ENCODE assay signal across 20 cellular contexts in genomic region chr15:94383706-94384105, GRCh38.
DNase-seq lines count a peak whose midpoint lies in the region; ATAC-seq and TF ChIP-seq lines count a peak whose summit lies in the region.
"Had no signal": no experiment of that assay in that cellular context is flagged by ENCODE, and none has a peak within 500 bp of the region (broad histone marks: within the 10 kb centered on the region; RNA-seq: fewer than 3 reads in every experiment).

No MANE protein-coding gene starts in this region.

- ATAC-seq in activated B cell treated with CpG ODN at 0.5 μM for 24 hours (ENCODE audit: low read depth): no peak
- no peak for ATAC-seq in stimulated activated memory B cell treated with anti-CD40 and anti-IgM and Interleukin-4, amounts not matched to agents 10 μg/mL and 1 μg/mL and 100 μg/mL, for 72 hours
- no peak for ATAC-seq in GM18505 (IDR thresholded peaks at IDR 0.05; ENCODE audit: unreplicated experiment)
- ATAC-seq: GM23338, Panc1 had no signal

- no peak for TF ChIP-seq POLR2A in GM18505 (IDR thresholded peaks at IDR 0.05; ENCODE audit: borderline replicate concordance, extremely low read depth, insufficient read depth, insufficient read length)

- H3K4me1 Mint-ChIP-seq in activated B cell treated with CpG ODN at 0.5 μM for 24 hours: peaks cover 47% of the 10 kb centered on the region
- peaks cover 32% of the 10 kb centered on the region for H3K4me1 Mint-ChIP-seq in stimulated activated memory B cell treated with anti-CD40 and anti-IgM and Interleukin-4, amounts not matched to agents 10 μg/mL and 1 μg/mL and 100 μg/mL, for 72 hours

- H3K27ac Mint-ChIP-seq in activated B cell treated with CpG ODN at 0.5 μM for 24 hours: peak overlapping the region; percentile 89
- peak overlapping the region; percentile 33 for H3K27ac Mint-ChIP-seq in stimulated activated memory B cell treated with anti-CD40 and anti-IgM and Interleukin-4, amounts not matched to agents 10 μg/mL and 1 μg/mL and 100 μg/mL, for 72 hours
- H3K27ac Mint-ChIP-seq: CD8-positive, alpha-beta memory T cell; GM23338 had no signal

- intact Hi-C loops in activated B cell treated with CpG ODN at 0.5 μM for 24 hours (cut with micrococcal nuclease): no loop called here

- POLR2A ChIA-PET in activated B cell treated with CpG ODN at 0.5 μM for 24 hours (lab: Charles Lee): no interaction called here

- no peak for TF ChIP-seq CTCF in activated B cell treated with CpG ODN at 0.5 μM for 24 hours (IDR thresholded peaks at IDR 0.05)

- DNase-seq in HT1080 (ENCODE audit: low read depth): peak; percentile 20
- no peak for DNase-seq in activated B cell treated with CpG ODN at 0.5 μM for 24 hours
- peak; percentile 3 for DNase-seq in glomerular visceral epithelial cell (ENCODE audit: extremely low spot score)
- DNase-seq in T-helper 1 cell: no peak
- no peak for DNase-seq in NCI-H82 (lab: John Stamatoyannopoulos, UW)
- DNase-seq in CD1c-positive myeloid dendritic cell (ENCODE audit: extremely low spot score): no peak
- DNase-seq: ACHN; BE2C; CD8-positive, alpha-beta memory T cell; KBM-7; MM.1S; NCI-H1105 treated with DMSO at 0.1 percent for 48 hours; NCI-H187 treated with DMSO at 0.1 percent for 48 hours; NCI-H446; NCI-H748 treated with DMSO at 0.1 percent for 48 hours; SIG-M5 had no signal

- H3K27me3 Mint-ChIP-seq in activated B cell treated with CpG ODN at 0.5 μM for 24 hours: no peaks in the 10 kb centered on the region
- H3K27me3 Mint-ChIP-seq in stimulated activated memory B cell treated with anti-CD40 and anti-IgM and Interleukin-4, amounts not matched to agents 10 μg/mL and 1 μg/mL and 100 μg/mL, for 72 hours: no peaks in the 10 kb centered on the region
- H3K27me3 Mint-ChIP-seq: CD8-positive, alpha-beta memory T cell had no signal

- peaks cover 67% of the 10 kb centered on the region for H3K36me3 Mint-ChIP-seq in activated B cell treated with CpG ODN at 0.5 μM for 24 hours (ENCODE audit: low read depth)
- H3K36me3 Mint-ChIP-seq in stimulated activated memory B cell treated with anti-CD40 and anti-IgM and Interleukin-4, amounts not matched to agents 10 μg/mL and 1 μg/mL and 100 μg/mL, for 72 hours: peaks cover 38% of the 10 kb centered on the region

- H3K9me3 Mint-ChIP-seq in activated B cell treated with CpG ODN at 0.5 μM for 24 hours: peaks cover 2% of the 10 kb centered on the region
- H3K9me3 Mint-ChIP-seq in stimulated activated memory B cell treated with anti-CD40 and anti-IgM and Interleukin-4, amounts not matched to agents 10 μg/mL and 1 μg/mL and 100 μg/mL, for 72 hours: no peaks in the 10 kb centered on the region
- H3K9me3 Mint-ChIP-seq: CD8-positive, alpha-beta memory T cell; GM23338 had no signal

- CTCF ChIA-PET in activated B cell treated with CpG ODN at 0.5 μM for 24 hours (lab: Charles Lee): no interaction called here

- no peak overlapping the region for H3K4me3 Mint-ChIP-seq in activated B cell treated with CpG ODN at 0.5 μM for 24 hours
- no peak overlapping the region for H3K4me3 Mint-ChIP-seq in stimulated activated memory B cell treated with anti-CD40 and anti-IgM and Interleukin-4, amounts not matched to agents 10 μg/mL and 1 μg/mL and 100 μg/mL, for 72 hours
- H3K4me3 Mint-ChIP-seq: CD8-positive, alpha-beta memory T cell; GM23338 had no signal

Comparison
In these comparisons a context has a peak if more than half of its experiments do, and no peak if none do; other contexts are left out.
1. DNase-seq: peak in HT1080 (single experiment) and glomerular visceral epithelial cell (single experiment); none in activated B cell treated with CpG ODN at 0.5 μM for 24 hours (single experiment), T-helper 1 cell (0 of 5), NCI-H82 (single experiment) and CD1c-positive myeloid dendritic cell (single experiment).